18 cellular contexts compared by ENCODE assay signal in the genomic region with DNA sequence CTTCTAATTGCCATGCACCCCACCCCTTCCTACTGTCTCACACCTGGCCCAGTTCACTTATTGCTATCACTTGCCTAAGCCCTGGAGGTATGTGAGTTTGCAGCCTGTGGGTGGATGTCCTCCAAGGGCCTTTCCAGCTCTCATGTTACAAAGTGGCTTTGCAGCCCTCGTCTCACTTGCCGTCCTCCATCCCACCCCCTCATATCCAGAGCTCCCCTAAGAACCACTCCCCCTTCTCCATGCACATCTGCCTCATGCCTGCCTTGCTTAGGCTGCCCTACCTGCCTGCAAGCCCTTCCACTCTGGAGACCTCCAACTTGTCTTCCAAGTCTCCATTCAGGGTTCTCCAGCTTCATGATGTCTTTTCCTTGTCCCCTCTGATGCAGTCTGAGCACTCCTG.
DNase-seq lines count a peak whose midpoint lies in the region; ATAC-seq, FAIRE-seq and TF ChIP-seq lines count a peak whose summit lies in the region.
"Had no signal": no experiment of that assay in that cellular context is flagged by ENCODE, and none has a peak within 500 bp of the region (broad histone marks: within the 10 kb centered on the region; RNA-seq: fewer than 3 reads in every experiment).

No MANE protein-coding gene starts in this region.

- H2AK5ac ChIP-seq in H9 (ENCODE audit: insufficient read length, low read length): no peak overlapping the region
- H2AK5ac ChIP-seq in IMR-90 (ENCODE audit: low read depth, low read length): no peak overlapping the region
- peak overlapping the region; percentile 11 for H2AK5ac ChIP-seq in neuronal stem cell (ENCODE audit: low read depth, low read length)

- no peak overlapping the region for H2AFZ ChIP-seq in H9 (ENCODE audit: low read length)
- H2AFZ ChIP-seq in IMR-90 (replicated peaks; ENCODE audit: low read length, poor library complexity): no peak overlapping the region
- H2AFZ ChIP-seq in neuronal stem cell (ENCODE audit: low read length): no peak overlapping the region

- no peaks in the 10 kb centered on the region for H3K36me3 ChIP-seq in IMR-90 (ENCODE audit: control insufficient read depth, insufficient read depth, low read length)
- H3K36me3 ChIP-seq in endodermal cell (ENCODE audit: control insufficient read depth, insufficient read depth, low read length): no peaks in the 10 kb centered on the region
- H3K36me3 ChIP-seq in neuronal stem cell (replicated peaks in 1 of 2; ENCODE audit: control insufficient read depth in 2 of 2, insufficient read depth in 2 of 2, low read length in 2 of 2): no peaks in the 10 kb centered on the region
- H3K36me3 ChIP-seq in pancreas: no peaks in the 10 kb centered on the region
- H3K36me3 ChIP-seq in sigmoid colon: no peaks in the 10 kb centered on the region

- H2BK120ac ChIP-seq in H9 (ENCODE audit: low read depth, low read length, poor library complexity, severe bottlenecking): no peak overlapping the region
- no peak overlapping the region for H2BK120ac ChIP-seq in IMR-90 (ENCODE audit: low read depth, low read length)
- H2BK120ac ChIP-seq in neuronal stem cell (ENCODE audit: low read depth, low read length): no peak overlapping the region

- H3K4ac ChIP-seq in H9 (ENCODE audit: low read depth, low read length) (no peak overlapping the region), IMR-90 (ENCODE audit: low read depth, low read length) (no peak overlapping the region), neuronal stem cell (ENCODE audit: low read length) (no peak overlapping the region)

- ATAC-seq in IMR-90 (ENCODE audit: low read depth): no peak
- ATAC-seq in pancreas: no peak
- ATAC-seq: HCT116 had no signal

- H3K4me1 Mint-ChIP-seq in H9: peaks cover 60 to 66% of the 10 kb centered on the region in 2 experiments
- H3K4me1 Mint-ChIP-seq in endodermal cell: peaks cover 47% of the 10 kb centered on the region
- H3K4me1 Mint-ChIP-seq: B cell had no signal

- no peak overlapping the region; a peak in 1 of 5 replicates for H3K4me3 Mint-ChIP-seq in H9
- H3K4me3 Mint-ChIP-seq in endodermal cell: no peak overlapping the region
- H3K4me3 Mint-ChIP-seq: B cell; CD4-positive, alpha-beta T cell had no signal

- peaks cover 6 to 24% of the 10 kb centered on the region in 2 experiments for H3K9me3 Mint-ChIP-seq in H9
- peaks cover 7% of the 10 kb centered on the region for H3K9me3 Mint-ChIP-seq in endodermal cell

- no CpG with 5 or more reads among the region's 2 CpGs for WGBS in H9 (ENCODE audit: extremely low coverage, insufficient read length, low lambda C conversion rate)
- 6% methylated on average over 2 of the region's 2 CpGs; no CpG with 5 or more reads in 1 of the 2 experiments for WGBS in IMR-90 (ENCODE audit: extremely low coverage in 2 of 2, insufficient read length in 1 of 2), 2 experiments
- 39 to 46% methylated on average over 2 of the region's 2 CpGs for WGBS in endodermal cell (ENCODE audit: insufficient coverage in 1 of 2, insufficient read length in 1 of 2), 2 experiments
- WGBS in neuronal stem cell (ENCODE audit: extremely low coverage in 2 of 2, insufficient read length in 2 of 2, insufficient replicate concordance in 1 of 2), 2 donors: no CpG with 5 or more reads among the region's 2 CpGs
- WGBS in pancreas, 2 donors: 25 to 29% methylated on average over 2 of the region's 2 CpGs
- 41 to 71% methylated on average over 2 of the region's 2 CpGs for WGBS in sigmoid colon, 2 donors

- no TSS peak for BruUV-seq in IMR-90 (replicated peaks; lab: Mats Ljungman, UMichigan)

- H3K79me1 ChIP-seq in H9 (ENCODE audit: insufficient read depth, low read depth, low read length, poor library complexity, severe bottlenecking) (no peaks in the 10 kb centered on the region), IMR-90 (ENCODE audit: low read depth in 1 of 2, low read length in 2 of 2) (no peaks in the 10 kb centered on the region), neuronal stem cell (ENCODE audit: low read depth, low read length) (no peaks in the 10 kb centered on the region)

- H3K56ac ChIP-seq in H9 (ENCODE audit: insufficient read length, low read depth, low read length) (no peak overlapping the region), IMR-90 (ENCODE audit: extremely low read depth, insufficient read depth, low read length) (no peak overlapping the region)

- no peak overlapping the region for H2BK15ac ChIP-seq in H9 (ENCODE audit: low read depth, low read length)
- H2BK15ac ChIP-seq in IMR-90 (ENCODE audit: low read depth, low read length): no peak overlapping the region
- peak overlapping the region; percentile 40 for H2BK15ac ChIP-seq in neuronal stem cell (ENCODE audit: low read length)

- no peak overlapping the region for H4K8ac ChIP-seq in H9 (replicated peaks; ENCODE audit: insufficient read length, low read depth, low read length)
- H4K8ac ChIP-seq in IMR-90 (ENCODE audit: low read depth in 2 of 2, low read length in 2 of 2): no peak overlapping the region
- no peak overlapping the region for H4K8ac ChIP-seq in neuronal stem cell (ENCODE audit: low read depth, low read length)

- H3K36me3 Mint-ChIP-seq in H9 (ENCODE audit: insufficient read depth in 1 of 3, low read depth in 3 of 3): peaks cover 0 to 2% (median 0%) of the 10 kb centered on the region in 3 experiments; a peak in 1 of 7 replicates
- H3K36me3 Mint-ChIP-seq in endodermal cell (ENCODE audit: low read depth): no peaks in the 10 kb centered on the region

- no peaks in the 10 kb centered on the region for H3K9me1 ChIP-seq in IMR-90 (ENCODE audit: insufficient read depth, low read length)

- dilution Hi-C loops in IMR-90 (cut with HindIII; ENCODE audit: low sequenced_read_pairs, unreplicated experiment): no loop called here

- H4K91ac ChIP-seq in H9 (ENCODE audit: insufficient read length, low read depth, low read length): peak overlapping the region; percentile 9
- no peak overlapping the region for H4K91ac ChIP-seq in IMR-90 (ENCODE audit: insufficient read depth, low read depth, low read length)
- peak overlapping the region; percentile 13 for H4K91ac ChIP-seq in neuronal stem cell (ENCODE audit: low read depth, low read length, poor library complexity)

- H2BK20ac ChIP-seq in H9 (ENCODE audit: low read depth, low read length, poor library complexity, severe bottlenecking): no peak overlapping the region
- no peak overlapping the region for H2BK20ac ChIP-seq in IMR-90 (ENCODE audit: low read depth, low read length)

- H3K27me3 Mint-ChIP-seq in H9 (ENCODE audit: low read depth) (peaks cover 2% of the 10 kb centered on the region; the same call in 1 of the 2 replicates), endodermal cell (ENCODE audit: insufficient read depth) (peaks cover 13% of the 10 kb centered on the region)

- H3K27ac Mint-ChIP-seq in H9 (peak overlapping the region; percentile 45 to 86 (median 79); a peak in 4 of 7 replicates), endodermal cell (no peak overlapping the region)
- H3K27ac Mint-ChIP-seq: B cell; CD4-positive, alpha-beta T cell had no signal

- H3K9me3 ChIP-seq in H9 (ENCODE audit: control insufficient read depth, low read depth, low read length): no peaks in the 10 kb centered on the region
- H3K9me3 ChIP-seq in IMR-90 (ENCODE audit: control insufficient read depth, insufficient read depth, low read length): no peaks in the 10 kb centered on the region; the same call in 1 of the 2 replicates
- peaks cover 17% of the 10 kb centered on the region for H3K9me3 ChIP-seq in endodermal cell (ENCODE audit: control insufficient read depth, low read length)
- peaks cover 0 to 6% of the 10 kb centered on the region in 2 donors for H3K9me3 ChIP-seq in neuronal stem cell (replicated peaks in 1 of 2; ENCODE audit: control insufficient read depth in 2 of 2, insufficient read depth in 1 of 2, low read depth in 1 of 2, low read length in 2 of 2)
- no peaks in the 10 kb centered on the region for H3K9me3 ChIP-seq in pancreas
- peaks cover 0 to 6% (median 3%) of the 10 kb centered on the region in 4 donors for H3K9me3 ChIP-seq in sigmoid colon

- no peak overlapping the region for H3K9ac ChIP-seq in H9 (ENCODE audit: extremely low read depth, insufficient read length, low read length)
- H3K9ac ChIP-seq in IMR-90 (ENCODE audit: low read depth, low read length): no peak overlapping the region
- no peak overlapping the region for H3K9ac ChIP-seq in endodermal cell (ENCODE audit: extremely low read depth, low read length, poor library complexity, severe bottlenecking)
- no peak overlapping the region for H3K9ac ChIP-seq in neuronal stem cell (ENCODE audit: low read depth, low read length, poor library complexity)

- POLR2A ChIA-PET in IMR-90 (lab: Charles Lee; ENCODE audit: unreplicated experiment): no interaction called here

- peak overlapping the region; percentile 34; the same call in 1 of the 2 replicates for H3K14ac ChIP-seq in H9 (ENCODE audit: insufficient read depth, low read length)
- H3K14ac ChIP-seq in IMR-90 (replicated peaks; ENCODE audit: low read depth, low read length): no peak overlapping the region
- no peak overlapping the region for H3K14ac ChIP-seq in neuronal stem cell (ENCODE audit: low read length)

- H3T11ph ChIP-seq in H9 (ENCODE audit: low read length): no peak overlapping the region

- TF ChIP-seq POLR2A in IMR-90 (IDR thresholded peaks at IDR 0.05; ENCODE audit: low read depth, low read length): no peak
- TF ChIP-seq POLR2A in sigmoid colon (IDR thresholded peaks at IDR 0.05): no peak

- no peak for TF ChIP-seq RAD21 in IMR-90 (IDR thresholded peaks at IDR 0.05; ENCODE audit: low read length)

- H4K5ac ChIP-seq in H9 (ENCODE audit: insufficient read length, low read depth, low read length) (no peak overlapping the region), IMR-90 (ENCODE audit: low read depth, low read length) (no peak overlapping the region)

- H3K27ac ChIP-seq in H9 (ENCODE audit: insufficient read length, low read depth, low read length) (no peak overlapping the region), IMR-90 (ENCODE audit: insufficient read depth, low read length) (no peak overlapping the region), endodermal cell (ENCODE audit: low read depth, low read length) (no peak overlapping the region), neuronal stem cell (replicated peaks; ENCODE audit: low read length) (no peak overlapping the region), pancreas (no peak overlapping the region), sigmoid colon (no peak overlapping the region)

- peak overlapping the region; percentile 55 for H2AK9ac ChIP-seq in IMR-90 (replicated peaks; ENCODE audit: low read depth, low read length, poor library complexity)

- H2BK5ac ChIP-seq in H9 (ENCODE audit: insufficient read length, low read length): no peak overlapping the region
- no peak overlapping the region for H2BK5ac ChIP-seq in IMR-90 (ENCODE audit: low read depth, low read length, poor library complexity, severe bottlenecking)
- H2BK5ac ChIP-seq in neuronal stem cell (ENCODE audit: low read length): no peak overlapping the region

- H3K23ac ChIP-seq in H9 (ENCODE audit: insufficient read length, low read depth, low read length): no peak overlapping the region
- H3K23ac ChIP-seq in IMR-90 (ENCODE audit: low read depth, low read length): no peak overlapping the region
- no peak overlapping the region for H3K23ac ChIP-seq in neuronal stem cell (ENCODE audit: low read depth, low read length, poor library complexity)

- in situ Hi-C loops in IMR-90 (cut with MboI; ENCODE audit: low sequenced_read_pairs): loop anchor here (10.0 kb wide), 1 partner anchor 711 kb away; no protein-coding TSS in a partner anchor

- H3K18ac ChIP-seq in H9 (ENCODE audit: insufficient read length, low read depth, low read length): peak overlapping the region; percentile 63
- no peak overlapping the region for H3K18ac ChIP-seq in IMR-90 (ENCODE audit: low read depth, low read length)
- no peak overlapping the region for H3K18ac ChIP-seq in neuronal stem cell (ENCODE audit: low read length)

- intact Hi-C loops in IMR-90 (cut with micrococcal nuclease): no loop called here
- intact Hi-C loops in pancreas (cut with DNase I): no loop called here
- intact Hi-C loops in sigmoid colon (cut with DNase I): no loop called here

- H3K4me3 ChIP-seq in IMR-90 (ENCODE audit: insufficient read depth, low read depth, low read length) (no peak overlapping the region), endodermal cell (ENCODE audit: low read length) (peak overlapping the region; percentile 37), neuronal stem cell (ENCODE audit: low read length in 2 of 2) (no peak overlapping the region), pancreas (no peak overlapping the region), sigmoid colon (no peak overlapping the region)

- H3K4me2 ChIP-seq in H9 (ENCODE audit: insufficient read depth, insufficient read length, low read length) (no peak overlapping the region), IMR-90 (ENCODE audit: low read depth, low read length) (no peak overlapping the region), neuronal stem cell (ENCODE audit: insufficient read depth, low read length, poor library complexity, severe bottlenecking) (no peak overlapping the region)

- H3K4me1 ChIP-seq in H9 (ENCODE audit: insufficient read depth, low read length) (peaks cover 2% of the 10 kb centered on the region; the same call in 1 of the 2 replicates), IMR-90 (ENCODE audit: control insufficient read depth, insufficient read depth, low read length) (no peaks in the 10 kb centered on the region), endodermal cell (ENCODE audit: control insufficient read depth, insufficient read depth, low read length) (peaks cover 6% of the 10 kb centered on the region), neuronal stem cell (ENCODE audit: control insufficient read depth in 2 of 2, insufficient read depth in 1 of 2, low read depth in 1 of 2, low read length in 2 of 2) (peaks cover 7 to 31% of the 10 kb centered on the region in 2 donors), pancreas (no peaks in the 10 kb centered on the region), sigmoid colon (no peaks in the 10 kb centered on the region)

- peak; percentile 28 for DNase-seq in H9
- no peak for DNase-seq in IMR-90
- DNase-seq in endodermal cell: peak; percentile 57
- no peak for DNase-seq in neuronal stem cell (ENCODE audit: low spot score)
- DNase-seq in SKM-1 treated with dmso at 0.1 percent for 144 hours (lab: John Stamatoyannopoulos, UW; ENCODE audit: unreplicated experiment): no peak
- no peak for DNase-seq in pancreas
- no peak for DNase-seq in DMS153 (lab: John Stamatoyannopoulos, UW)
- DNase-seq in sigmoid colon: no peak
- DNase-seq: C1 segment of cervical spinal cord; Calu3; CD4-positive, alpha-beta T cell; DND-41; GDM1 had no signal

- H2BK12ac ChIP-seq in H9 (ENCODE audit: insufficient read length, low read depth, low read length) (no peak overlapping the region), neuronal stem cell (ENCODE audit: low read length) (peak overlapping the region; percentile 8)

- no peak for TF ChIP-seq CTCF in H9 (conservative IDR thresholded peaks at IDR 0.05)
- TF ChIP-seq CTCF in IMR-90 (conservative IDR thresholded peaks at IDR 0.05; ENCODE audit: low read depth, low read length): no peak
- TF ChIP-seq CTCF in endodermal cell (conservative IDR thresholded peaks at IDR 0.05): no peak
- TF ChIP-seq CTCF in pancreas (IDR thresholded peaks at IDR 0.05): no peak
- no peak for TF ChIP-seq CTCF in sigmoid colon (IDR thresholded peaks at IDR 0.05)

- CTCF ChIA-PET in IMR-90 (lab: Yijun Ruan, JAX): no interaction called here

- no peak for TF ChIP-seq EP300 in sigmoid colon (IDR thresholded peaks at IDR 0.05)

- no peaks in the 10 kb centered on the region for H3K79me2 ChIP-seq in H9 (ENCODE audit: insufficient read depth, low read length)

- H3K23me2 ChIP-seq in H9 (ENCODE audit: insufficient read length, low read depth, low read length, poor library complexity, severe bottlenecking): no peaks in the 10 kb centered on the region

- FAIRE-seq in pancreas (lab: Jason Lieb, UNC): no peak
- FAIRE-seq: A204.1, GM12892, GM19239 had no signal

- H3K27me3 ChIP-seq in H9 (ENCODE audit: insufficient read depth, low read length): no peaks in the 10 kb centered on the region
- H3K27me3 ChIP-seq in IMR-90 (ENCODE audit: control insufficient read depth, insufficient read depth, low read length): no peaks in the 10 kb centered on the region; the same call in 1 of the 2 replicates
- no peaks in the 10 kb centered on the region for H3K27me3 ChIP-seq in endodermal cell (ENCODE audit: control insufficient read depth, insufficient read depth, low read length, poor library complexity, severe bottlenecking)
- H3K27me3 ChIP-seq in neuronal stem cell (ENCODE audit: control insufficient read depth in 3 of 3, insufficient read depth in 3 of 3, low read depth in 1 of 3, low read length in 3 of 3): peaks cover 0 to 4% (median 0%) of the 10 kb centered on the region in 3 experiments
- no peaks in the 10 kb centered on the region for H3K27me3 ChIP-seq in pancreas
- peaks cover 0 to 6% (median 0%) of the 10 kb centered on the region in 3 donors for H3K27me3 ChIP-seq in sigmoid colon

- H4K20me1 ChIP-seq in H9 (ENCODE audit: control insufficient read depth, insufficient read depth, insufficient read length): no peaks in the 10 kb centered on the region
- no peaks in the 10 kb centered on the region for H4K20me1 ChIP-seq in IMR-90 (ENCODE audit: insufficient read depth, low read length)

Comparison
In these comparisons a context has a peak if more than half of its experiments do, and no peak if none do; other contexts are left out.
1. DNase-seq: peak in H9 (single experiment) and endodermal cell (single experiment); none in IMR-90 (single experiment), neuronal stem cell (single experiment), SKM-1 treated with dmso at 0.1 percent for 144 hours (single experiment), pancreas (0 of 6), DMS153 (single experiment) and sigmoid colon (single experiment).